In the genomic region with DNA sequence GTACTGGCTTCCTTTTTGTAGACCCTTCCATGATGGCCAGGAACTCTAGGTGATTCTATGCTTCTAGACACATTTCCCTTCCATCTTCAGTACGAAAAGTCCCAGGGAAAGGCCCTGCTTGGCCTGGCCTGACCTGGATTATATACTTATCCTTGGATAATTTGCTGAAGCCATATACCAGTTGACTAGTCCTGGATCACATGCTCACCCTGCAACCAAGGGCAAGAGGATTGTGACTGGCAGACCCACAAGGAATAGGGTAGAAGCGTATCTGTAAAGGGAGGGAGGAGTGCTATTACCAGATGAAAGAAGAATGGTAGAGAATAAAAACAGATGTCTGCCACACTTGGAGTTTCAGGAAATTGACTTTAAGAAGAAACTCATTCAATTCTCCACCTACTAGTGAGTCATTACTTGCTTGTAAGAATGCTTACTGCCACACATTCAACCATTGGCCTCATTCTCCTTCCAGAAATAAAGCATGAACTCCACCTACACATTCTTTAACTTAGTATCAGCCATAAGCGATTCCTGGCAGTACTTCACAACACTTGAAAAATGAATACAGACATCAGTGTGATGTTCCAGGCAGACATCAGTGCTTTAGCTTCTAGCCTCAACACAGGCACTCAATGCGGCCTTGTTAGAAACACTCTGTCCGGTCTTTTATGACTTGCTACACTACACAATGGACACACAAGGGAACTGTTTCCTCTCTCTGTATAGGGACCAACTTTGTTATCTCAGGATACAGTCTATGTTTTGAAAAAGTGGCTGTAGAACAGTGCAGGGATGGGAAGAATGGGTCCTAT, we compare ENCODE assay signal across 11 cellular contexts.
DNase-seq lines count a peak whose midpoint lies in the region; ATAC-seq, FAIRE-seq and TF ChIP-seq lines count a peak whose summit lies in the region.
"Had no signal": no experiment of that assay in that cellular context is flagged by ENCODE, and none has a peak within 500 bp of the region (broad histone marks: within the 10 kb centered on the region; RNA-seq: fewer than 3 reads in every experiment).

No MANE protein-coding gene starts in this region.

- H3K4me3 ChIP-seq in astrocyte (ENCODE audit: insufficient read depth, low read depth, low read length) (peak overlapping the region; percentile 1), right cardiac atrium (ENCODE audit: low read length) (no peak overlapping the region), suprapubic skin (no peak overlapping the region)
- H3K4me3 ChIP-seq: A549 had no signal

- TF ChIP-seq EP300 in suprapubic skin (IDR thresholded peaks at IDR 0.05) = no peak

- H3K36me3 ChIP-seq in astrocyte (ENCODE audit: insufficient read depth, low read length) (peaks cover 18% of the 10 kb centered on the region), suprapubic skin (peaks cover 2% of the 10 kb centered on the region)

- no peaks in the 10 kb centered on the region for H3K36me3 Mint-ChIP-seq in activated T-cell treated with anti-CD3 and anti-CD28 coated beads, Interleukin-2, amount 50 U/mL, for 24 hours (ENCODE audit: low read depth)
- peaks cover 32% of the 10 kb centered on the region for H3K36me3 Mint-ChIP-seq in astrocyte (ENCODE audit: low read depth, unreplicated experiment)

- 67% methylated on average over 5 of the region's 5 CpGs for WGBS in right cardiac atrium
- WGBS in suprapubic skin = 57% methylated on average over 5 of the region's 5 CpGs

- peak overlapping the region; percentile 86 for H3K27ac ChIP-seq in astrocyte (ENCODE audit: low read depth, low read length)
- H3K27ac ChIP-seq in right cardiac atrium (ENCODE audit: low read length) = peak overlapping the region; percentile 58
- peak overlapping the region; percentile 47 for H3K27ac ChIP-seq in suprapubic skin
- H3K27ac ChIP-seq: A549 had no signal

- no peaks in the 10 kb centered on the region for H3K9me3 ChIP-seq in astrocyte (ENCODE audit: insufficient read depth, low read depth, low read length)
- H3K9me3 ChIP-seq in right cardiac atrium (ENCODE audit: control insufficient read depth, low read length) = no peaks in the 10 kb centered on the region
- no peaks in the 10 kb centered on the region for H3K9me3 ChIP-seq in suprapubic skin
- H3K9me3 ChIP-seq: A549 had no signal

- H3K4me2 ChIP-seq in astrocyte (ENCODE audit: low read length) = peak overlapping the region; percentile 58
- H3K4me2 ChIP-seq: A549 had no signal

- peaks cover 19% of the 10 kb centered on the region for H3K27me3 Mint-ChIP-seq in activated T-cell treated with anti-CD3 and anti-CD28 coated beads, Interleukin-2, amount 50 U/mL, for 24 hours
- no peaks in the 10 kb centered on the region for H3K27me3 Mint-ChIP-seq in astrocyte (ENCODE audit: low read depth, unreplicated experiment)

- peaks cover 100% of the 10 kb centered on the region for H3K79me2 ChIP-seq in astrocyte (ENCODE audit: insufficient read depth, low read length)

- H3K4me1 ChIP-seq in astrocyte (ENCODE audit: insufficient read depth, low read length) (peaks cover 45% of the 10 kb centered on the region), right cardiac atrium (ENCODE audit: control insufficient read depth, insufficient read depth, low read length) (peaks cover 26% of the 10 kb centered on the region), suprapubic skin (peaks cover 16% of the 10 kb centered on the region)

- TF ChIP-seq CTCF in astrocyte (IDR thresholded peaks at IDR 0.05; ENCODE audit: insufficient read depth, low read depth, low read length) = no peak
- no peak for TF ChIP-seq CTCF in suprapubic skin (IDR thresholded peaks at IDR 0.05)

- no peak overlapping the region for H3K4me3 Mint-ChIP-seq in activated T-cell treated with anti-CD3 and anti-CD28 coated beads, Interleukin-2, amount 50 U/mL, for 24 hours
- peak overlapping the region; percentile 36 for H3K4me3 Mint-ChIP-seq in astrocyte (ENCODE audit: unreplicated experiment)
- H3K4me3 Mint-ChIP-seq: dendritic cell treated with granulocyte-macrophage colony-stimulating factor and Interleukin-4, amounts not matched to agents 40 ng/mL and 50 ng/mL, for 4 days had no signal

- FAIRE-seq in astrocyte (lab: Jason Lieb, UNC) = peak; percentile 99
- FAIRE-seq: A549 had no signal

- no peak for DNase-seq in activated T-cell treated with anti-CD3 and anti-CD28 coated beads, Interleukin-2, amount 50 U/mL, for 24 hours
- no peak for DNase-seq in activated T-cell treated with anti-CD3 and anti-CD28 coated beads, Interleukin-2, amount 50 U/mL, for 48 hours
- DNase-seq in astrocyte (ENCODE audit: low read depth) = peak; percentile 95
- DNase-seq in right cardiac atrium = no peak
- DNase-seq in suprapubic skin (ENCODE audit: low spot score in 2 of 2) = no peak
- DNase-seq in T1000 (lab: John Stamatoyannopoulos, UW) = no peak
- DNase-seq in NCI-H1048 (lab: John Stamatoyannopoulos, UW) = no peak
- DNase-seq: GOT3 had no signal

- no peak overlapping the region for H2AFZ ChIP-seq in astrocyte (ENCODE audit: low read depth, low read length)

- H3K27me3 ChIP-seq in astrocyte (ENCODE audit: insufficient read depth, low read length) = no peaks in the 10 kb centered on the region
- H3K27me3 ChIP-seq in right cardiac atrium (ENCODE audit: control insufficient read depth, insufficient read depth) = no peaks in the 10 kb centered on the region
- no peaks in the 10 kb centered on the region for H3K27me3 ChIP-seq in suprapubic skin

- H3K9ac ChIP-seq in astrocyte (ENCODE audit: low read length) = peak overlapping the region; percentile 57

- no peak for TF ChIP-seq POLR2A in suprapubic skin (IDR thresholded peaks at IDR 0.05)

- H4K20me1 ChIP-seq in astrocyte (ENCODE audit: insufficient read depth, low read length) = peaks cover 26% of the 10 kb centered on the region

- H3K4me1 Mint-ChIP-seq in activated T-cell treated with anti-CD3 and anti-CD28 coated beads, Interleukin-2, amount 50 U/mL, for 24 hours (ENCODE audit: low read depth) = peaks cover 21% of the 10 kb centered on the region
- H3K4me1 Mint-ChIP-seq in astrocyte (ENCODE audit: low read depth, unreplicated experiment) = peaks cover 83% of the 10 kb centered on the region

- ATAC-seq in right cardiac atrium (no peak), HG03460 (IDR thresholded peaks at IDR 0.05; ENCODE audit: unreplicated experiment) (no peak)
- ATAC-seq: A549 had no signal

- no peaks in the 10 kb centered on the region for H3K9me3 Mint-ChIP-seq in activated T-cell treated with anti-CD3 and anti-CD28 coated beads, Interleukin-2, amount 50 U/mL, for 24 hours
- H3K9me3 Mint-ChIP-seq in astrocyte (ENCODE audit: unreplicated experiment) = no peaks in the 10 kb centered on the region
- H3K9me3 Mint-ChIP-seq: dendritic cell treated with granulocyte-macrophage colony-stimulating factor and Interleukin-4, amounts not matched to agents 40 ng/mL and 50 ng/mL, for 4 days had no signal

- peak overlapping the region; percentile 68 for H3K27ac Mint-ChIP-seq in activated T-cell treated with anti-CD3 and anti-CD28 coated beads, Interleukin-2, amount 50 U/mL, for 24 hours
- peak overlapping the region; percentile 89 for H3K27ac Mint-ChIP-seq in astrocyte (ENCODE audit: unreplicated experiment)
- H3K27ac Mint-ChIP-seq: dendritic cell treated with granulocyte-macrophage colony-stimulating factor and Interleukin-4, amounts not matched to agents 40 ng/mL and 50 ng/mL, for 4 days had no signal

- intact Hi-C loops in right cardiac atrium (cut with DNase I) = no loop called here
